In the genomic region with DNA sequence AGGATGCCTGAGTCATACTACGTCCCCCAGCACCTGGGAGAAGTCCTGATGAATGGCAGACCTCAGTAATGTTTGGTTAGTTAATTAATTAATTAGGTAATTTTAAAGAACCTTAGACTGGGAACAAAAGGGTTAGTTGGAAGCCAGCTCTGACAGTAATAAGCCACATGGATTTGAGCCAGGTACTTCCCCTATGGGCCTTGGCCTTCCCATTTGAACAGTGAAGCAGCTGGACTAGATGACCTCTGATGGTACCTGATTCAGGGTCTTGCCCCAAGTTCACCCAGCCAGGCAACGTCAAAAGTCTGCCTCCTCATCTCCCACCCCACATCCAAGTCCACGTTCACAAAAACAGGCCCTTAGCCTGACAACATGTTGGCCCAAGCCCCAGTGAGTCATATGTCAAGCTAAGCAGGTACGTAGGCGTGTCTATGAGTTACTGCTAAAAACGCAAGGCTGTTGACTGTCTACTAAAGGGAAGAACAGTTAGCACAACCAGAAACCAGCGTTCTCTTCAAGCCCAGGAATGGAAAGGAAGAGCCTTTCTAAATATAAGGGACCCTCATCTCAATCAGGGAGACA, we compare ENCODE assay signal across 1 cellular context.
TF ChIP-seq lines count a peak whose summit lies in the region.

No MANE protein-coding gene starts in this region.

TF ChIP-seq in GM23338, 12 proteins besides CTCF, POLR2A, EP300 and RAD21 (continued from another document):
- TF ChIP-seq, protein P1, sequence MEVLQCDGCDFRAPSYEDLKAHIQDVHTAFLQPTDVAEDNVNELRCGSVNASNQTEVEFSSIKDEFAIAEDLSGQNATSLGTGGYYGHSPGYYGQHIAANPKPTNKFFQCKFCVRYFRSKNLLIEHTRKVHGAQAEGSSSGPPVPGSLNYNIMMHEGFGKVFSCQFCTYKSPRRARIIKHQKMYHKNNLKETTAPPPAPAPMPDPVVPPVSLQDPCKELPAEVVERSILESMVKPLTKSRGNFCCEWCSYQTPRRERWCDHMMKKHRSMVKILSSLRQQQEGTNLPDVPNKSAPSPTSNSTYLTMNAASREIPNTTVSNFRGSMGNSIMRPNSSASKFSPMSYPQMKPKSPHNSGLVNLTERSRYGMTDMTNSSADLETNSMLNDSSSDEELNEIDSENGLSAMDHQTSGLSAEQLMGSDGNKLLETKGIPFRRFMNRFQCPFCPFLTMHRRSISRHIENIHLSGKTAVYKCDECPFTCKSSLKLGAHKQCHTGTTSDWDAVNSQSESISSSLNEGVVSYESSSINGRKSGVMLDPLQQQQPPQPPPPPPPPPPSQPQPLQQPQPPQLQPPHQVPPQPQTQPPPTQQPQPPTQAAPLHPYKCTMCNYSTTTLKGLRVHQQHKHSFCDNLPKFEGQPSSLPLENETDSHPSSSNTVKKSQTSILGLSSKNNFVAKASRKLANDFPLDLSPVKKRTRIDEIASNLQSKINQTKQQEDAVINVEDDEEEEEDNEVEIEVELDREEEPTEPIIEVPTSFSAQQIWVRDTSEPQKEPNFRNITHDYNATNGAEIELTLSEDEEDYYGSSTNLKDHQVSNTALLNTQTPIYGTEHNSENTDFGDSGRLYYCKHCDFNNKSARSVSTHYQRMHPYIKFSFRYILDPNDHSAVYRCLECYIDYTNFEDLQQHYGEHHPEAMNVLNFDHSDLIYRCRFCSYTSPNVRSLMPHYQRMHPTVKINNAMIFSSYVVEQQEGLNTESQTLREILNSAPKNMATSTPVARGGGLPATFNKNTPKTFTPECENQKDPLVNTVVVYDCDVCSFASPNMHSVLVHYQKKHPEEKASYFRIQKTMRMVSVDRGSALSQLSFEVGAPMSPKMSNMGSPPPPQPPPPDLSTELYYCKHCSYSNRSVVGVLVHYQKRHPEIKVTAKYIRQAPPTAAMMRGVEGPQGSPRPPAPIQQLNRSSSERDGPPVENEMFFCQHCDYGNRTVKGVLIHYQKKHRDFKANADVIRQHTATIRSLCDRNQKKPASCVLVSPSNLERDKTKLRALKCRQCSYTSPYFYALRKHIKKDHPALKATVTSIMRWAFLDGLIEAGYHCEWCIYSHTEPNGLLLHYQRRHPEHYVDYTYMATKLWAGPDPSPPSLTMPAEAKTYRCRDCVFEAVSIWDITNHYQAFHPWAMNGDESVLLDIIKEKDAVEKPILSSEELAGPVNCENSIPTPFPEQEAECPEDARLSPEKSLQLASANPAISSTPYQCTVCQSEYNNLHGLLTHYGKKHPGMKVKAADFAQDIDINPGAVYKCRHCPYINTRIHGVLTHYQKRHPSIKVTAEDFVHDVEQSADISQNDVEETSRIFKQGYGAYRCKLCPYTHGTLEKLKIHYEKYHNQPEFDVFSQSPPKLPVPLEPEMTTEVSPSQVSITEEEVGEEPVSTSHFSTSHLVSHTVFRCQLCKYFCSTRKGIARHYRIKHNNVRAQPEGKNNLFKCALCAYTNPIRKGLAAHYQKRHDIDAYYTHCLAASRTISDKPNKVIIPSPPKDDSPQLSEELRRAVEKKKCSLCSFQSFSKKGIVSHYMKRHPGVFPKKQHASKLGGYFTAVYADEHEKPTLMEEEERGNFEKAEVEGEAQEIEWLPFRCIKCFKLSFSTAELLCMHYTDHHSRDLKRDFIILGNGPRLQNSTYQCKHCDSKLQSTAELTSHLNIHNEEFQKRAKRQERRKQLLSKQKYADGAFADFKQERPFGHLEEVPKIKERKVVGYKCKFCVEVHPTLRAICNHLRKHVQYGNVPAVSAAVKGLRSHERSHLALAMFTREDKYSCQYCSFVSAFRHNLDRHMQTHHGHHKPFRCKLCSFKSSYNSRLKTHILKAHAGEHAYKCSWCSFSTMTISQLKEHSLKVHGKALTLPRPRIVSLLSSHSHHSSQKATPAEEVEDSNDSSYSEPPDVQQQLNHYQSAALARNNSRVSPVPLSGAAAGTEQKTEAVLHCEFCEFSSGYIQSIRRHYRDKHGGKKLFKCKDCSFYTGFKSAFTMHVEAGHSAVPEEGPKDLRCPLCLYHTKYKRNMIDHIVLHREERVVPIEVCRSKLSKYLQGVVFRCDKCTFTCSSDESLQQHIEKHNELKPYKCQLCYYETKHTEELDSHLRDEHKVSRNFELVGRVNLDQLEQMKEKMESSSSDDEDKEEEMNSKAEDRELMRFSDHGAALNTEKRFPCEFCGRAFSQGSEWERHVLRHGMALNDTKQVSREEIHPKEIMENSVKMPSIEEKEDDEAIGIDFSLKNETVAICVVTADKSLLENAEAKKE (CRISPR knock-in tag; IDR thresholded peaks at IDR 0.05) = no peak
- no peak for TF ChIP-seq ZNF331 (CRISPR knock-in tag; IDR thresholded peaks at IDR 0.05; ENCODE audit: low read depth)
TF ChIP-seq in GM23338: peak in this region for 0.
